Comparison of ENCODE assay signal across 35 cellular contexts in genomic region chrX:80229626-80230025, GRCh38.
"Had no signal": no experiment of that assay in that cellular context is flagged by ENCODE, and none has a peak within 500 bp of the region (broad histone marks: within the 10 kb centered on the region; RNA-seq: fewer than 3 reads in every experiment).

No MANE protein-coding gene starts in this region.

- H3K4me3 ChIP-seq: MG63 had no signal

- H3K4me2 ChIP-seq: KMS-11 had no signal

- DNase-seq: Karpas-422, Kasumi-1, KG1, MG63, MM.1S, MV-4-11, NCI-H1048, NCI-H1092, NCI-H1092 treated with DMSO at 0.1 percent for 48 hours, NCI-H1105, NCI-H1105 treated with DMSO at 0.1 percent for 48 hours, NCI-H1417, NCI-H1417 treated with DMSO at 0.1 percent for 48 hours, NCI-H1436, NCI-H1436 treated with DMSO at 0.1 percent for 48 hours, NCI-H146, NCI-H1694, NCI-H1694 treated with DMSO at 0.1 percent for 48 hours, NCI-H187, NCI-H187 treated with DMSO at 0.1 percent for 48 hours, NCI-H1930, NCI-H2029, NCI-H2029 treated with DMSO at 0.1 percent for 48 hours, NCI-H2081, NCI-H2081 treated with DMSO at 0.1 percent for 48 hours, NCI-H2107, NCI-H2171, NCI-H2171 treated with DMSO at 0.1 percent for 48 hours, NCI-H2227 treated with DMSO at 0.1 percent for 48 hours, NCI-H226, NCI-H345, NCI-H446, NCI-H446 treated with DMSO at 0.1 percent for 48 hours, NCI-H510A had no signal

- H3K27ac ChIP-seq: KMS-11 had no signal

- H3K27me3 ChIP-seq: MG63 had no signal

- H3K9me3 ChIP-seq: MG63 had no signal

- H3K9ac ChIP-seq: KMS-11 had no signal

- H3K36me3 ChIP-seq: MG63 had no signal
